ENCODE assay signal across 9 cellular contexts in genomic region chr1:111471012-111471411, GRCh38. TPM values are rescaled to one million over a fixed set of nuclear protein-coding genes. Genes with fewer than 3 reads are reported as not detected.
DNase-seq lines count a peak whose midpoint lies in the region; ATAC-seq and TF ChIP-seq lines count a peak whose summit lies in the region.
"Had no signal": no experiment of that assay in that cellular context is flagged by ENCODE, and none has a peak within 500 bp of the region (broad histone marks: within the 10 kb centered on the region; RNA-seq: fewer than 3 reads in every experiment).

No MANE protein-coding gene starts in this region.

- H3K4me3 Mint-ChIP-seq in CD4-positive, CD25-positive, alpha-beta regulatory T cell = no peak overlapping the region
- H3K4me3 Mint-ChIP-seq in activated T-helper 1 cell treated with anti-CD3 and anti-CD28 coated beads, Interleukin-12 subunit alpha, Interleukin-12 subunit beta, Interleukin-2, Interleukin-4 antibody, amounts not matched to agents 30 ng/mL and 10 ng/mL and 1 ng/mL, durations not matched to agents 14 hours and 24 hours and 36 hours = no peak overlapping the region
- H3K4me3 Mint-ChIP-seq in natural killer cell treated with Interleukin-12 subunit alpha and Interleukin-12 subunit beta and Interleukin-15 and Interleukin-18, amount 100 ng/mL, for 72 hours = no peak overlapping the region
- no peak overlapping the region for H3K4me3 Mint-ChIP-seq in MCF 10A (ENCODE audit: unreplicated experiment)

- H3K27ac Mint-ChIP-seq in CD4-positive, CD25-positive, alpha-beta regulatory T cell = no peak overlapping the region
- H3K27ac Mint-ChIP-seq in activated T-helper 1 cell treated with anti-CD3 and anti-CD28 coated beads, Interleukin-12 subunit alpha, Interleukin-12 subunit beta, Interleukin-2, Interleukin-4 antibody, amounts not matched to agents 30 ng/mL and 10 ng/mL and 1 ng/mL, durations not matched to agents 14 hours and 24 hours and 36 hours = no peak overlapping the region
- no peak overlapping the region for H3K27ac Mint-ChIP-seq in natural killer cell treated with Interleukin-12 subunit alpha and Interleukin-12 subunit beta and Interleukin-15 and Interleukin-18, amount 100 ng/mL, for 72 hours
- H3K27ac Mint-ChIP-seq in MCF 10A (ENCODE audit: low read depth, unreplicated experiment) = no peak overlapping the region

- peak; percentile 97 to 98 for ATAC-seq in CD4-positive, CD25-positive, alpha-beta regulatory T cell (ENCODE audit: low read depth in 2 of 2)
- ATAC-seq in natural killer cell treated with Interleukin-12 subunit alpha and Interleukin-12 subunit beta and Interleukin-15 and Interleukin-18, amount 100 ng/mL, for 72 hours = peak; percentile 87 to 91
- ATAC-seq in HG03159 (IDR thresholded peaks at IDR 0.05; ENCODE audit: unreplicated experiment) = no peak

- DNase-seq in CD4-positive, CD25-positive, alpha-beta regulatory T cell = peak; percentile 56 to 95 (median 83)
- peak; percentile 93 for DNase-seq in NB4 (ENCODE audit: low read depth)
- peak; percentile 49 for DNase-seq in activated T-helper 1 cell treated with anti-CD3 and anti-CD28 coated beads, Interleukin-12 subunit alpha, Interleukin-12 subunit beta, Interleukin-2, Interleukin-4 antibody, amounts not matched to agents 30 ng/mL and 10 ng/mL and 1 ng/mL, durations not matched to agents 14 hours and 24 hours and 36 hours (ENCODE audit: low spot score)
- peak; percentile 77 for DNase-seq in natural killer cell treated with Interleukin-12 subunit alpha and Interleukin-12 subunit beta and Interleukin-15 and Interleukin-18, amount 100 ng/mL, for 72 hours (ENCODE audit: low spot score)
- no peak for DNase-seq in iPS-NIHi11 (ENCODE audit: low spot score)
- no peak for DNase-seq in MCF 10A (ENCODE audit: unreplicated experiment)
- DNase-seq in HuH-7 (ENCODE audit: low spot score) = no peak

- H3K36me3 Mint-ChIP-seq in CD4-positive, CD25-positive, alpha-beta regulatory T cell = peaks cover 5% of the 10 kb centered on the region
- H3K36me3 Mint-ChIP-seq in activated T-helper 1 cell treated with anti-CD3 and anti-CD28 coated beads, Interleukin-12 subunit alpha, Interleukin-12 subunit beta, Interleukin-2, Interleukin-4 antibody, amounts not matched to agents 30 ng/mL and 10 ng/mL and 1 ng/mL, durations not matched to agents 14 hours and 24 hours and 36 hours (ENCODE audit: low read depth) = peaks cover 10% of the 10 kb centered on the region
- H3K36me3 Mint-ChIP-seq in natural killer cell treated with Interleukin-12 subunit alpha and Interleukin-12 subunit beta and Interleukin-15 and Interleukin-18, amount 100 ng/mL, for 72 hours = no peaks in the 10 kb centered on the region
- no peaks in the 10 kb centered on the region for H3K36me3 Mint-ChIP-seq in MCF 10A (ENCODE audit: insufficient read depth, unreplicated experiment)

- no TSS peak for BruUV-seq in MCF 10A (replicated peaks; lab: Mats Ljungman, UMichigan)

- H3K9me3 Mint-ChIP-seq in CD4-positive, CD25-positive, alpha-beta regulatory T cell = no peaks in the 10 kb centered on the region
- no peaks in the 10 kb centered on the region for H3K9me3 Mint-ChIP-seq in activated T-helper 1 cell treated with anti-CD3 and anti-CD28 coated beads, Interleukin-12 subunit alpha, Interleukin-12 subunit beta, Interleukin-2, Interleukin-4 antibody, amounts not matched to agents 30 ng/mL and 10 ng/mL and 1 ng/mL, durations not matched to agents 14 hours and 24 hours and 36 hours
- no peaks in the 10 kb centered on the region for H3K9me3 Mint-ChIP-seq in natural killer cell treated with Interleukin-12 subunit alpha and Interleukin-12 subunit beta and Interleukin-15 and Interleukin-18, amount 100 ng/mL, for 72 hours
- H3K9me3 Mint-ChIP-seq in MCF 10A (ENCODE audit: unreplicated experiment) = no peaks in the 10 kb centered on the region

- POLR2A ChIA-PET in MCF 10A (lab: Yijun Ruan, JAX) = no interaction called here

- H3K4me1 ChIP-seq in CD4-positive, CD25-positive, alpha-beta regulatory T cell (ENCODE audit: control insufficient read depth, insufficient read depth, low read length, poor library complexity, severe bottlenecking) = peaks cover 60% of the 10 kb centered on the region

- H3K36me3 ChIP-seq in CD4-positive, CD25-positive, alpha-beta regulatory T cell (ENCODE audit: control insufficient read depth, insufficient read depth, low read length) = peaks cover 4% of the 10 kb centered on the region

- H3K4me3 ChIP-seq in CD4-positive, CD25-positive, alpha-beta regulatory T cell (ENCODE audit: low read depth, low read length) = peak overlapping the region; percentile 74
- peak overlapping the region; percentile 14 for H3K4me3 ChIP-seq in NB4 (ENCODE audit: low read depth, low read length)

- H3K4me1 Mint-ChIP-seq in CD4-positive, CD25-positive, alpha-beta regulatory T cell = peaks cover 4 to 41% (median 25%) of the 10 kb centered on the region in 4 donors
- peaks cover 23% of the 10 kb centered on the region for H3K4me1 Mint-ChIP-seq in activated T-helper 1 cell treated with anti-CD3 and anti-CD28 coated beads, Interleukin-12 subunit alpha, Interleukin-12 subunit beta, Interleukin-2, Interleukin-4 antibody, amounts not matched to agents 30 ng/mL and 10 ng/mL and 1 ng/mL, durations not matched to agents 14 hours and 24 hours and 36 hours (ENCODE audit: low read depth)
- H3K4me1 Mint-ChIP-seq in natural killer cell treated with Interleukin-12 subunit alpha and Interleukin-12 subunit beta and Interleukin-15 and Interleukin-18, amount 100 ng/mL, for 72 hours (ENCODE audit: low read depth in 2 of 2) = peaks cover 23 to 24% of the 10 kb centered on the region in 2 donors
- H3K4me1 Mint-ChIP-seq in MCF 10A (ENCODE audit: insufficient read depth, unreplicated experiment) = no peaks in the 10 kb centered on the region

- no peak for TF ChIP-seq POLR2A in NB4 (IDR thresholded peaks at IDR 0.05; ENCODE audit: extremely low read depth, insufficient read length)

- H3K27ac ChIP-seq in CD4-positive, CD25-positive, alpha-beta regulatory T cell (ENCODE audit: insufficient read depth, low read length, poor library complexity, severe bottlenecking) = peak overlapping the region; percentile 83

- no peaks in the 10 kb centered on the region for H3K27me3 ChIP-seq in CD4-positive, CD25-positive, alpha-beta regulatory T cell (ENCODE audit: control insufficient read depth, insufficient read depth, low read length)

- no peaks in the 10 kb centered on the region for H3K27me3 Mint-ChIP-seq in CD4-positive, CD25-positive, alpha-beta regulatory T cell
- peaks cover 3% of the 10 kb centered on the region for H3K27me3 Mint-ChIP-seq in activated T-helper 1 cell treated with anti-CD3 and anti-CD28 coated beads, Interleukin-12 subunit alpha, Interleukin-12 subunit beta, Interleukin-2, Interleukin-4 antibody, amounts not matched to agents 30 ng/mL and 10 ng/mL and 1 ng/mL, durations not matched to agents 14 hours and 24 hours and 36 hours (ENCODE audit: insufficient read depth)
- no peaks in the 10 kb centered on the region for H3K27me3 Mint-ChIP-seq in natural killer cell treated with Interleukin-12 subunit alpha and Interleukin-12 subunit beta and Interleukin-15 and Interleukin-18, amount 100 ng/mL, for 72 hours
- no peaks in the 10 kb centered on the region for H3K27me3 Mint-ChIP-seq in MCF 10A (ENCODE audit: insufficient read depth, unreplicated experiment)

- CTCF ChIA-PET in MCF 10A (lab: Yijun Ruan, JAX) = interaction anchor here (0.5 to 2.2 kb wide), 3 partner anchors 37 to 1460 kb away, joined by 3 to 6 read pairs (median 4); no protein-coding TSS in a partner anchor

- no peaks in the 10 kb centered on the region for H3K9me3 ChIP-seq in CD4-positive, CD25-positive, alpha-beta regulatory T cell (ENCODE audit: control insufficient read depth in 2 of 2, low read length in 2 of 2)

- intact Hi-C loops in activated T-helper 1 cell treated with anti-CD3 and anti-CD28 coated beads, Interleukin-12 subunit alpha, Interleukin-12 subunit beta, Interleukin-2, Interleukin-4 antibody, amounts not matched to agents 30 ng/mL and 10 ng/mL and 1 ng/mL, durations not matched to agents 14 hours and 24 hours and 36 hours (cut with micrococcal nuclease) = loop anchor here (2.0 to 10.0 kb wide), 2 partner anchors 22 to 246 kb away; partner anchors contain the start of genes ATP5PB, CHI3L2 and WDR77
- intact Hi-C loops in MCF 10A (cut with micrococcal nuclease) = no loop called here

- TF ChIP-seq CTCF in NB4 (IDR thresholded peaks at IDR 0.05; ENCODE audit: low read depth, low read length) (no peak), MCF 10A (IDR thresholded peaks at IDR 0.05; ENCODE audit: unreplicated experiment) (no peak)

RNA-seq across cellular contexts. Expression of gene C1orf162, which starts 2.8 kb away (rescaled TPM):
- total RNA-seq in CD4-positive, CD25-positive, alpha-beta regulatory T cell = 22.4 TPM
- 100 to 1,000 TPM in 1 of 4 donors, 10 to 100 TPM in 3; 45.4 to 111 (median 65.8) TPM for polyA plus RNA-seq in CD4-positive, CD25-positive, alpha-beta regulatory T cell
- 0.70 and 1.3 TPM in 2 replicates for total RNA-seq in activated T-helper 1 cell treated with anti-CD3 and anti-CD28 coated beads, Interleukin-12 subunit alpha, Interleukin-12 subunit beta, Interleukin-2, Interleukin-4 antibody, amounts not matched to agents 30 ng/mL and 10 ng/mL and 1 ng/mL, durations not matched to agents 14 hours and 24 hours and 36 hours
- 1 to 10 TPM; 3.3 to 3.9 TPM for total RNA-seq in natural killer cell treated with Interleukin-12 subunit alpha and Interleukin-12 subunit beta and Interleukin-15 and Interleukin-18, amount 100 ng/mL, for 72 hours
- total RNA-seq in MCF 10A (2022) = 0.77 and 1.6 TPM in 2 replicates
- total RNA-seq: glomerular endothelial cell had no signal

RNA-seq across cellular contexts. Expression of gene ATP5PB, which starts 21.7 kb away (rescaled TPM):
- total RNA-seq in CD4-positive, CD25-positive, alpha-beta regulatory T cell = 85.1 TPM
- 100 to 1,000 TPM; 431 to 569 (median 496) TPM for polyA plus RNA-seq in CD4-positive, CD25-positive, alpha-beta regulatory T cell
- 280 and 282 TPM in 2 replicates for total RNA-seq in activated T-helper 1 cell treated with anti-CD3 and anti-CD28 coated beads, Interleukin-12 subunit alpha, Interleukin-12 subunit beta, Interleukin-2, Interleukin-4 antibody, amounts not matched to agents 30 ng/mL and 10 ng/mL and 1 ng/mL, durations not matched to agents 14 hours and 24 hours and 36 hours
- total RNA-seq in natural killer cell treated with Interleukin-12 subunit alpha and Interleukin-12 subunit beta and Interleukin-15 and Interleukin-18, amount 100 ng/mL, for 72 hours = 100 to 1,000 TPM; 188 to 272 TPM
- total RNA-seq in MCF 10A (2022) = 317 and 348 TPM in 2 replicates

RNA-seq across cellular contexts. Expression of gene WDR77, which starts 22.0 kb away (rescaled TPM):
- 15.7 TPM for total RNA-seq in CD4-positive, CD25-positive, alpha-beta regulatory T cell
- polyA plus RNA-seq in CD4-positive, CD25-positive, alpha-beta regulatory T cell = 10 to 100 TPM; 31.7 to 36.9 (median 34.7) TPM
- 61.3 and 62.5 TPM in 2 replicates for total RNA-seq in activated T-helper 1 cell treated with anti-CD3 and anti-CD28 coated beads, Interleukin-12 subunit alpha, Interleukin-12 subunit beta, Interleukin-2, Interleukin-4 antibody, amounts not matched to agents 30 ng/mL and 10 ng/mL and 1 ng/mL, durations not matched to agents 14 hours and 24 hours and 36 hours
- total RNA-seq in natural killer cell treated with Interleukin-12 subunit alpha and Interleukin-12 subunit beta and Interleukin-15 and Interleukin-18, amount 100 ng/mL, for 72 hours = 10 to 100 TPM; 27.6 to 67.1 TPM
- total RNA-seq in MCF 10A (2022) = 35.7 and 54.2 TPM in 2 replicates

RNA-seq across cellular contexts. Expression of gene ADORA3, which starts 32.4 kb away (rescaled TPM):
- not detected for total RNA-seq in CD4-positive, CD25-positive, alpha-beta regulatory T cell
- not detected for polyA plus RNA-seq in CD4-positive, CD25-positive, alpha-beta regulatory T cell
- 0.10 and 0.20 TPM in 2 replicates for total RNA-seq in activated T-helper 1 cell treated with anti-CD3 and anti-CD28 coated beads, Interleukin-12 subunit alpha, Interleukin-12 subunit beta, Interleukin-2, Interleukin-4 antibody, amounts not matched to agents 30 ng/mL and 10 ng/mL and 1 ng/mL, durations not matched to agents 14 hours and 24 hours and 36 hours
- total RNA-seq in natural killer cell treated with Interleukin-12 subunit alpha and Interleukin-12 subunit beta and Interleukin-15 and Interleukin-18, amount 100 ng/mL, for 72 hours = not detected
- total RNA-seq in MCF 10A (2022) = not detected in 2 replicates
- total RNA-seq: glomerular endothelial cell had no signal

RNA-seq across cellular contexts. Expression of gene TMIGD3, which starts 32.4 kb away (rescaled TPM):
- not detected for total RNA-seq in CD4-positive, CD25-positive, alpha-beta regulatory T cell
- not detected for polyA plus RNA-seq in CD4-positive, CD25-positive, alpha-beta regulatory T cell
- not detected in 2 replicates for total RNA-seq in activated T-helper 1 cell treated with anti-CD3 and anti-CD28 coated beads, Interleukin-12 subunit alpha, Interleukin-12 subunit beta, Interleukin-2, Interleukin-4 antibody, amounts not matched to agents 30 ng/mL and 10 ng/mL and 1 ng/mL, durations not matched to agents 14 hours and 24 hours and 36 hours
- not detected for total RNA-seq in natural killer cell treated with Interleukin-12 subunit alpha and Interleukin-12 subunit beta and Interleukin-15 and Interleukin-18, amount 100 ng/mL, for 72 hours
- not detected in 2 replicates for total RNA-seq in MCF 10A (2022)
- total RNA-seq: glomerular endothelial cell had no signal

Comparison
In these comparisons a context has a peak if more than half of its experiments do, and no peak if none do; other contexts are left out.
1. DNase-seq: peak in CD4-positive, CD25-positive, alpha-beta regulatory T cell (3 of 3), NB4 (single experiment), activated T-helper 1 cell treated with anti-CD3 and anti-CD28 coated beads, Interleukin-12 subunit alpha, Interleukin-12 subunit beta, Interleukin-2, Interleukin-4 antibody, amounts not matched to agents 30 ng/mL and 10 ng/mL and 1 ng/mL, durations not matched to agents 14 hours and 24 hours and 36 hours (single experiment) and natural killer cell treated with Interleukin-12 subunit alpha and Interleukin-12 subunit beta and Interleukin-15 and Interleukin-18, amount 100 ng/mL, for 72 hours (single experiment); none in iPS-NIHi11 (single experiment), MCF 10A (single experiment) and HuH-7 (single experiment).